In the genomic region with DNA sequence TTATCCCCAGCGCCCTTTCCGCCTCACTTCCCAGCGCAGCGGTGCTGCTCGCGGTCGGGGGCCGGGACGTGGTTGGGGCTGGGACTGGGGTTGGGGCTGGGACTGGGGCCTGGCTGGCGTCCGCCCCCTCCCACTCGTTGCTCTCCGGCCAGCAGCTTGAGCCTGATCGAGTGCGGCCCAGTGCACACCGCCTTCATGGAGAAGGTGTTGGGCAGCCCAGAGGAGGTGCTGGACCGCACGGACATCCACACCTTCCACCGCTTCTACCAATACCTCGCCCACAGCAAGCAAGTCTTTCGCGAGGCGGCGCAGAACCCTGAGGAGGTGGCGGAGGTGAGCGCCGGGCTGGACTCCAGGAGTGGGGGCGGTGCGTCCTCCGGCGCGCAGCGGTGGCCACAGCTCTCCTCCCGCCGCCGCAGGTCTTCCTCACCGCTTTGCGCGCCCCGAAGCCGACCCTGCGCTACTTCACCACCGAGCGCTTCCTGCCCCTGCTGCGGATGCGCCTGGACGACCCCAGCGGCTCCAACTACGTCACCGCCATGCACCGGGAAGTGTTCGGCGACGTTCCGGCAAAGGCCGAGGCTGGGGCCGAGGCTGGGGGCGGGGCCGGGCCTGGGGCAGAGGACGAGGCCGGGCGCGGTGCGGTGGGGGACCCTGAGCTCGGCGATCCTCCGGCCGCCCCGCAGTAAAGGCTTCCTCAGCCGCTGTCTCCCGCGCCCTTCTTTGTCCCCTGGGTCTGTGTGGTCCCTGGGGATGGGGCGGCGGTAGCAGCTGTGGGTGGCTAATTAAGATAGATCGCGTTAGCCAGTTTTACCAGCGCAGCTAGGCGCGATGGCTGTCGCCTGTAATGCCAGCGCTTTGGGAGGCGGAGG, we compare ENCODE assay signal across 8 cellular contexts. TPM values are rescaled to one million over a fixed set of nuclear protein-coding genes. Genes with fewer than 3 reads are reported as not detected.
DNase-seq lines count a peak whose midpoint lies in the region; ATAC-seq and TF ChIP-seq lines count a peak whose summit lies in the region.

No MANE protein-coding gene starts in this region.

- H3K9me3 ChIP-seq in CD4-positive, CD25-positive, alpha-beta regulatory T cell (ENCODE audit: control insufficient read depth in 2 of 2, low read length in 2 of 2): no peaks in the 10 kb centered on the region
- H3K9me3 ChIP-seq in OCI-LY1 (ENCODE audit: low read length) (no peaks in the 10 kb centered on the region), mononuclear cell (ENCODE audit: low read depth, low read length) (no peaks in the 10 kb centered on the region)

- no peaks in the 10 kb centered on the region for H3K36me3 Mint-ChIP-seq in CD4-positive, CD25-positive, alpha-beta regulatory T cell

- H3F3A ChIP-seq in OCI-LY1 (ENCODE audit: insufficient read depth, low read length): no peaks in the 10 kb centered on the region

- H3K4me3 ChIP-seq in CD4-positive, CD25-positive, alpha-beta regulatory T cell (ENCODE audit: low read depth, low read length): peak overlapping the region; percentile 62
- peak overlapping the region; percentile 88 for H3K4me3 ChIP-seq in HL-60 (replicated peaks; ENCODE audit: insufficient read depth, low read length)
- H3K4me3 ChIP-seq in OCI-LY1 (ENCODE audit: low read depth, low read length, poor library complexity, severe bottlenecking): peak overlapping the region; percentile 66
- H3K4me3 ChIP-seq in mononuclear cell (ENCODE audit: low read length): peak overlapping the region; percentile 68

- H3K4me2 ChIP-seq in OCI-LY1 (ENCODE audit: low read length): peak overlapping the region; percentile 63

- peak overlapping the region; percentile 67 for H3K9ac ChIP-seq in OCI-LY1 (ENCODE audit: low read length)

- TF ChIP-seq CTCF in HL-60 (IDR thresholded peaks at IDR 0.05; ENCODE audit: insufficient read depth, low read length) (no peak), OCI-LY1 (IDR thresholded peaks at IDR 0.05; ENCODE audit: low read length) (no peak)

- H3K27ac Mint-ChIP-seq in CD4-positive, CD25-positive, alpha-beta regulatory T cell: peak overlapping the region; percentile 77 to 97 (median 94)

- H3K9me2 ChIP-seq in OCI-LY1 (ENCODE audit: low read depth, low read length): no peaks in the 10 kb centered on the region

- H4K20me1 ChIP-seq in OCI-LY1 (ENCODE audit: insufficient read depth, low read length): no peaks in the 10 kb centered on the region

- no peaks in the 10 kb centered on the region for H3K9me3 Mint-ChIP-seq in CD4-positive, CD25-positive, alpha-beta regulatory T cell

- no peak overlapping the region for H2AFZ ChIP-seq in OCI-LY1 (ENCODE audit: low read length)

- H3K79me2 ChIP-seq in OCI-LY1 (ENCODE audit: insufficient read depth, low read length): no peaks in the 10 kb centered on the region

- H3K27me3 ChIP-seq in CD4-positive, CD25-positive, alpha-beta regulatory T cell (ENCODE audit: control insufficient read depth, insufficient read depth, low read length): no peaks in the 10 kb centered on the region
- H3K27me3 ChIP-seq in HL-60 (ENCODE audit: insufficient read depth, poor library complexity, severe bottlenecking): no peaks in the 10 kb centered on the region
- H3K27me3 ChIP-seq in OCI-LY1 (ENCODE audit: insufficient read depth, low read length): no peaks in the 10 kb centered on the region
- H3K27me3 ChIP-seq in mononuclear cell (ENCODE audit: insufficient read depth, low read length): no peaks in the 10 kb centered on the region

- peaks cover 27% of the 10 kb centered on the region for H3K4me1 ChIP-seq in CD4-positive, CD25-positive, alpha-beta regulatory T cell (ENCODE audit: control insufficient read depth, insufficient read depth, low read length, poor library complexity, severe bottlenecking)
- peaks cover 9% of the 10 kb centered on the region for H3K4me1 ChIP-seq in OCI-LY1 (ENCODE audit: insufficient read depth, low read length, severe bottlenecking)
- H3K4me1 ChIP-seq in mononuclear cell (ENCODE audit: insufficient read depth, low read length): peaks cover 22% of the 10 kb centered on the region

- H3K27me3 Mint-ChIP-seq in CD4-positive, CD25-positive, alpha-beta regulatory T cell: no peaks in the 10 kb centered on the region

- H3K27ac ChIP-seq in CD4-positive, CD25-positive, alpha-beta regulatory T cell (ENCODE audit: insufficient read depth, low read length, poor library complexity, severe bottlenecking): peak overlapping the region; percentile 87
- H3K27ac ChIP-seq in HL-60 (replicated peaks): peak overlapping the region; percentile 68
- H3K27ac ChIP-seq in OCI-LY1 (ENCODE audit: low read depth, low read length, poor library complexity, severe bottlenecking): no peak overlapping the region
- H3K27ac ChIP-seq in epithelial cell of prostate: peak overlapping the region; percentile 77

- ATAC-seq in CD4-positive, CD25-positive, alpha-beta regulatory T cell (ENCODE audit: low read depth in 2 of 2): peak; percentile 83 to 85
- peak; percentile 83 for ATAC-seq in GM19438 (IDR thresholded peaks at IDR 0.05; ENCODE audit: low read depth, unreplicated experiment)

- DNase-seq in CD4-positive, CD25-positive, alpha-beta regulatory T cell: peak; percentile 69 to 87 (median 73)
- DNase-seq in HL-60 (ENCODE audit: low read depth in 1 of 2, low spot score in 1 of 2) (peak; percentile 79 to 88), epithelial cell of prostate (ENCODE audit: low read depth, low spot score) (no peak)
- peak; percentile 72 for DNase-seq in activated T-cell treated with anti-CD3 and anti-CD28 coated beads, Interleukin-2, amount 50 U/mL, for 1 hour
- DNase-seq in stimulated activated CD8-positive, alpha-beta memory T cell treated with anti-CD3 and anti-CD28 coated beads, Interleukin-7, amount 100 ng/mL, for 4 hours (ENCODE audit: low read depth in 2 of 2): peak; percentile 40 to 68

- H3K36me3 ChIP-seq in CD4-positive, CD25-positive, alpha-beta regulatory T cell (ENCODE audit: control insufficient read depth, insufficient read depth, low read length): no peaks in the 10 kb centered on the region
- 0 out of 2 replicates have a peak, but pooled peaks cover 4% of the 10 kb centered on the region for H3K36me3 ChIP-seq in OCI-LY1 (ENCODE audit: insufficient read depth, low read length)

- peak overlapping the region; percentile 90 to 91 (median 90) for H3K4me3 Mint-ChIP-seq in CD4-positive, CD25-positive, alpha-beta regulatory T cell

- H3K4me1 Mint-ChIP-seq in CD4-positive, CD25-positive, alpha-beta regulatory T cell: peaks cover 0 to 37% (median 18%) of the 10 kb centered on the region in 4 donors

RNA-seq across cellular contexts. Expression of gene HSD17B1, which starts 1.8 kb away (rescaled TPM):
- total RNA-seq in CD4-positive, CD25-positive, alpha-beta regulatory T cell: 0.91 TPM
- polyA plus RNA-seq in CD4-positive, CD25-positive, alpha-beta regulatory T cell: under 1 TPM; 0.30 to 0.64 (median 0.61) TPM
- 0.31 TPM for total RNA-seq in mononuclear cell

RNA-seq across cellular contexts. Expression of gene COASY, which starts 7.5 kb away (rescaled TPM):
- 45.0 TPM for total RNA-seq in CD4-positive, CD25-positive, alpha-beta regulatory T cell
- polyA plus RNA-seq in CD4-positive, CD25-positive, alpha-beta regulatory T cell: 10 to 100 TPM; 41.6 to 56.1 (median 51.8) TPM
- 10.2 TPM for total RNA-seq in mononuclear cell

RNA-seq across cellular contexts. Expression of gene MLX, which starts 12.4 kb away (rescaled TPM):
- 40.8 TPM for total RNA-seq in CD4-positive, CD25-positive, alpha-beta regulatory T cell
- 10 to 100 TPM; 44.0 to 55.4 (median 49.5) TPM for polyA plus RNA-seq in CD4-positive, CD25-positive, alpha-beta regulatory T cell
- 22.0 TPM for total RNA-seq in mononuclear cell

RNA-seq across cellular contexts. Expression of gene NAGLU, which starts 18.4 kb away (rescaled TPM):
- 11.8 TPM for total RNA-seq in CD4-positive, CD25-positive, alpha-beta regulatory T cell
- 10 to 100 TPM in 3 of 4 donors, 1 to 10 TPM in 1; 9.2 to 17.2 (median 12.0) TPM for polyA plus RNA-seq in CD4-positive, CD25-positive, alpha-beta regulatory T cell
- total RNA-seq in mononuclear cell: 7.9 TPM

RNA-seq across cellular contexts. Expression of gene PSMC3IP, which starts 23.0 kb away (rescaled TPM):
- total RNA-seq in CD4-positive, CD25-positive, alpha-beta regulatory T cell: 2.5 TPM
- under 1 TPM in 3 of 4 donors, not detected in 1; 0.25 to 0.71 (median 0.39) TPM for polyA plus RNA-seq in CD4-positive, CD25-positive, alpha-beta regulatory T cell
- 1.4 TPM for total RNA-seq in mononuclear cell
